19 cellular contexts compared by ENCODE assay signal in the genomic region with DNA sequence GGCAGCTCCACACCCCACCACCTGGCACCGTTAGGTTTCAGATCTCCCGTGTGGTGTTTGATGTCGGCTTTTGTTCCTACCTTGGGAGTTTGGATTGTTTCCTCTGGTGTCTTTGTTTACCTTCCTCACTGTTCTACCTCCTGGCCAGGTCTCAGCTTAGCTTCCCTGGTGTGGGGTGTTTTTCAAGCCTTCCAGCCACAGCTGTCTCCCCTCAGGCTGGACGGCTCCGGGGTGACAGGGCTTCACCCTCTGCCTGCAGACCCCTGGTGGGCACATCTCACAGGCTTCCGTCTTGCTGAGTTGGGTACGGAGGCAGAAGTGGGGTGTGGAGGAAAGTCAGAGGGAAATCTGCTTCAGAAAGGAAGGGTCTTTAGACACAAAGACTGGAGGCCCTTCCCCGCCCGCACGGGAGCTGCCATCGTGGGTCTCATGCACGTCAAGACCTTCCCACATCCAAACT. TPM values are rescaled to one million over a fixed set of nuclear protein-coding genes. Genes with fewer than 3 reads are reported as not detected.
DNase-seq lines count a peak whose midpoint lies in the region; ATAC-seq, FAIRE-seq and TF ChIP-seq lines count a peak whose summit lies in the region.
"Had no signal": no experiment of that assay in that cellular context is flagged by ENCODE, and none has a peak within 500 bp of the region (broad histone marks: within the 10 kb centered on the region; RNA-seq: fewer than 3 reads in every experiment).

No MANE protein-coding gene starts in this region.

- H3K4me3 ChIP-seq in bronchial epithelial cell (ENCODE audit: low read depth, low read length) = no peak overlapping the region
- H3K4me3 ChIP-seq in upper lobe of right lung = no peak overlapping the region
- H3K4me3 ChIP-seq: left ventricle myocardium inferior had no signal

- peaks cover 9% of the 10 kb centered on the region for H3K36me3 ChIP-seq in bronchial epithelial cell (ENCODE audit: control insufficient read depth, insufficient read depth, low read length)
- H3K36me3 ChIP-seq in upper lobe of right lung = peaks cover 10% of the 10 kb centered on the region

- no peaks in the 10 kb centered on the region for H3K36me3 Mint-ChIP-seq in activated naive CD8-positive, alpha-beta T cell treated with anti-CD3 and anti-CD28 coated beads for 36 hours
- no peaks in the 10 kb centered on the region for H3K36me3 Mint-ChIP-seq in activated naive CD8-positive, alpha-beta T cell treated with anti-CD3 and anti-CD28 coated beads, Interleukin-2, amount 50 U/mL, for 24 hours (ENCODE audit: low read depth)
- H3K36me3 Mint-ChIP-seq in nephron (ENCODE audit: low read depth) = peaks cover 25% of the 10 kb centered on the region
- H3K36me3 Mint-ChIP-seq: CD4-positive, alpha-beta memory T cell had no signal

- DNase-seq in activated naive CD8-positive, alpha-beta T cell treated with anti-CD3 and anti-CD28 coated beads for 36 hours = no peak
- no peak for DNase-seq in activated naive CD8-positive, alpha-beta T cell treated with anti-CD3 and anti-CD28 coated beads, Interleukin-2, amount 50 U/mL, for 24 hours
- DNase-seq in bronchial epithelial cell (ENCODE audit: low read depth) (no peak), upper lobe of right lung (peak; percentile 45), 8988T (no peak)
- DNase-seq: activated naive CD4-positive, alpha-beta T cell treated with Interleukin-2 at 50 U/mL for 16 hours; CD4-positive, alpha-beta memory T cell; cortex of kidney; foreskin keratinocyte; left ventricle myocardium inferior; NCI-H1694; NCI-H510A treated with DMSO at 0.1 percent for 48 hours; OCI-M1; stimulated activated naive CD4-positive, alpha-beta T cell had no signal

- intact Hi-C loops in upper lobe of right lung (cut with DNase I) = no loop called here

- no peaks in the 10 kb centered on the region for H3K4me1 Mint-ChIP-seq in activated naive CD8-positive, alpha-beta T cell treated with anti-CD3 and anti-CD28 coated beads for 36 hours
- no peaks in the 10 kb centered on the region for H3K4me1 Mint-ChIP-seq in activated naive CD8-positive, alpha-beta T cell treated with anti-CD3 and anti-CD28 coated beads, Interleukin-2, amount 50 U/mL, for 24 hours
- peaks cover 76% of the 10 kb centered on the region for H3K4me1 Mint-ChIP-seq in nephron
- H3K4me1 Mint-ChIP-seq: CD4-positive, alpha-beta memory T cell had no signal

- TF ChIP-seq CTCF in bronchial epithelial cell (IDR thresholded peaks at IDR 0.05; ENCODE audit: insufficient read depth, low read length, severe bottlenecking) = no peak
- no peak for TF ChIP-seq CTCF in nephron (IDR thresholded peaks at IDR 0.05; ENCODE audit: unreplicated experiment in 3 of 3)
- TF ChIP-seq CTCF in upper lobe of right lung (IDR thresholded peaks at IDR 0.05) = no peak

- ATAC-seq in activated naive CD8-positive, alpha-beta T cell treated with anti-CD3 and anti-CD28 coated beads, Interleukin-2, amount 50 U/mL, for 24 hours = no peak
- ATAC-seq in upper lobe of right lung (no peak), GM19397 (IDR thresholded peaks at IDR 0.05; ENCODE audit: unreplicated experiment) (no peak), HG02759 (IDR thresholded peaks at IDR 0.05; ENCODE audit: unreplicated experiment) (no peak)
- ATAC-seq: activated CD4-positive, CD25-positive, alpha-beta regulatory T cell treated with anti-CD3 and anti-CD28 coated beads, Interleukin-2, amount 50 U/mL, for 24 hours; foreskin keratinocyte had no signal

- H3K27me3 Mint-ChIP-seq in activated naive CD8-positive, alpha-beta T cell treated with anti-CD3 and anti-CD28 coated beads for 36 hours = no peaks in the 10 kb centered on the region
- peaks cover 2% of the 10 kb centered on the region for H3K27me3 Mint-ChIP-seq in activated naive CD8-positive, alpha-beta T cell treated with anti-CD3 and anti-CD28 coated beads, Interleukin-2, amount 50 U/mL, for 24 hours
- H3K27me3 Mint-ChIP-seq in nephron (ENCODE audit: low read depth) = no peaks in the 10 kb centered on the region
- H3K27me3 Mint-ChIP-seq: progenitor cell of endocrine pancreas had no signal

- no peak overlapping the region for H3K27ac ChIP-seq in upper lobe of right lung
- H3K27ac ChIP-seq: foreskin keratinocyte, left ventricle myocardium inferior had no signal

- H3K9me3 ChIP-seq in upper lobe of right lung = no peaks in the 10 kb centered on the region
- H3K9me3 ChIP-seq: left ventricle myocardium inferior had no signal

- no peak overlapping the region for H3K4me3 Mint-ChIP-seq in activated naive CD8-positive, alpha-beta T cell treated with anti-CD3 and anti-CD28 coated beads for 36 hours
- H3K4me3 Mint-ChIP-seq in activated naive CD8-positive, alpha-beta T cell treated with anti-CD3 and anti-CD28 coated beads, Interleukin-2, amount 50 U/mL, for 24 hours = no peak overlapping the region
- H3K4me3 Mint-ChIP-seq in nephron = no peak overlapping the region
- H3K4me3 Mint-ChIP-seq: CD4-positive, alpha-beta memory T cell had no signal

- H3K27me3 ChIP-seq in bronchial epithelial cell (ENCODE audit: control insufficient read depth, insufficient read depth, low read length) = no peaks in the 10 kb centered on the region
- H3K27me3 ChIP-seq in upper lobe of right lung = no peaks in the 10 kb centered on the region
- H3K27me3 ChIP-seq: foreskin keratinocyte had no signal

- no peaks in the 10 kb centered on the region for H3K9me3 Mint-ChIP-seq in activated naive CD8-positive, alpha-beta T cell treated with anti-CD3 and anti-CD28 coated beads for 36 hours
- no peaks in the 10 kb centered on the region for H3K9me3 Mint-ChIP-seq in activated naive CD8-positive, alpha-beta T cell treated with anti-CD3 and anti-CD28 coated beads, Interleukin-2, amount 50 U/mL, for 24 hours
- no peaks in the 10 kb centered on the region for H3K9me3 Mint-ChIP-seq in nephron
- H3K9me3 Mint-ChIP-seq: CD4-positive, alpha-beta memory T cell had no signal

- H3K27ac Mint-ChIP-seq in activated naive CD8-positive, alpha-beta T cell treated with anti-CD3 and anti-CD28 coated beads for 36 hours = peak overlapping the region; percentile 66
- no peak overlapping the region for H3K27ac Mint-ChIP-seq in activated naive CD8-positive, alpha-beta T cell treated with anti-CD3 and anti-CD28 coated beads, Interleukin-2, amount 50 U/mL, for 24 hours
- H3K27ac Mint-ChIP-seq in nephron = peak overlapping the region; percentile 41 to 53 (median 48)
- H3K27ac Mint-ChIP-seq: CD4-positive, alpha-beta memory T cell; progenitor cell of endocrine pancreas had no signal

- H3K4me1 ChIP-seq in upper lobe of right lung = peaks cover 12% of the 10 kb centered on the region
- H3K4me1 ChIP-seq: foreskin keratinocyte had no signal

- FAIRE-seq in bronchial epithelial cell (lab: Jason Lieb, UNC) = peak; percentile 73

RNA-seq across cellular contexts. Expression of a gene that starts 59.6 kb away (rescaled TPM):
- total RNA-seq in activated naive CD8-positive, alpha-beta T cell treated with anti-CD3 and anti-CD28 coated beads for 36 hours = not detected
- not detected in 2 replicates for total RNA-seq in bronchial epithelial cell
- total RNA-seq in upper lobe of right lung = 15.2 TPM
- total RNA-seq: CD4-positive, alpha-beta memory T cell; foreskin keratinocyte had no signal

Comparison
In these comparisons a context has a peak if more than half of its experiments do, and no peak if none do; other contexts are left out.
1. RNA of a gene that starts 59.6 kb away (total RNA-seq): 15.2 TPM in upper lobe of right lung (single experiment); not detected in activated naive CD8-positive, alpha-beta T cell treated with anti-CD3 and anti-CD28 coated beads for 36 hours and not detected in bronchial epithelial cell; every median in the first group is over 10 times any median in the second.